8 cellular contexts compared by ENCODE assay signal in genomic region chr1:17075470-17076255, GRCh38. TPM values are rescaled to one million over a fixed set of nuclear protein-coding genes. Genes with fewer than 3 reads are reported as not detected.
DNase-seq lines count a peak whose midpoint lies in the region; ATAC-seq, FAIRE-seq and TF ChIP-seq lines count a peak whose summit lies in the region.

No MANE protein-coding gene starts in this region.

- FAIRE-seq in GM12892 (lab: Jason Lieb, UNC) (peak; percentile 74), RCC 7860 (lab: Jason Lieb, UNC) (no peak)

- no peaks in the 10 kb centered on the region for H3K36me3 ChIP-seq in RWPE2 (ENCODE audit: low read depth)

- no peak overlapping the region for H3K27ac ChIP-seq in RWPE2 (ENCODE audit: poor library complexity, severe bottlenecking)

- no peak overlapping the region for H3K4me3 ChIP-seq in RWPE2 (ENCODE audit: severe bottlenecking)

- TF ChIP-seq POLR2A in GM12892 (IDR thresholded peaks at IDR 0.05; ENCODE audit: low read depth, low read length), result no peak

- no peaks in the 10 kb centered on the region for H3K9me3 ChIP-seq in RWPE2 (ENCODE audit: severe bottlenecking)

- DNase-seq in AG08395 (ENCODE audit: low spot score), result peak; percentile 30
- DNase-seq in GM12892 (ENCODE audit: insufficient read length), result peak; percentile 56
- no peak for DNase-seq in RWPE2 (ENCODE audit: low spot score)
- peak; percentile 38 for DNase-seq in germinal center (ENCODE audit: low spot score)
- DNase-seq in RCC 7860 (ENCODE audit: low spot score), result no peak
- no peak for DNase-seq in dedifferentiated amniotic fluid mesenchymal stem cell (ENCODE audit: extremely low spot score)

- H3K27me3 ChIP-seq in RWPE2 (ENCODE audit: insufficient read depth, poor library complexity, severe bottlenecking), result no peaks in the 10 kb centered on the region

- no peaks in the 10 kb centered on the region for H3K4me1 ChIP-seq in RWPE2 (ENCODE audit: insufficient read depth, poor library complexity, severe bottlenecking)

- ATAC-seq in RWPE2 (ENCODE audit: low read depth) (peak; percentile 38; the same call in 1 of the 3 replicates), HG03460 (IDR thresholded peaks at IDR 0.05; ENCODE audit: unreplicated experiment) (no peak), HG03342 (IDR thresholded peaks at IDR 0.05; ENCODE audit: unreplicated experiment) (no peak)

- peak; percentile 33 for TF ChIP-seq CTCF in RWPE2 (IDR thresholded peaks at IDR 0.05; ENCODE audit: poor library complexity, severe bottlenecking)

RNA-seq across cellular contexts. Expression of gene SDHB, which starts 21.8 kb away (rescaled TPM):
- 156 TPM for polyA plus RNA-seq in GM12892 (2012; ENCODE audit: missing spikeins)

RNA-seq across cellular contexts. Expression of gene PADI2, which starts 43.6 kb away (rescaled TPM):
- 2.3 TPM for polyA plus RNA-seq in GM12892 (2012; ENCODE audit: missing spikeins)

Comparison
In these comparisons a context has a peak if more than half of its experiments do, and no peak if none do; other contexts are left out.
1. DNase-seq: peak in AG08395 (single experiment), GM12892 (single experiment) and germinal center (single experiment); none in RWPE2 (single experiment), RCC 7860 (single experiment) and dedifferentiated amniotic fluid mesenchymal stem cell (single experiment).